In the genomic region with DNA sequence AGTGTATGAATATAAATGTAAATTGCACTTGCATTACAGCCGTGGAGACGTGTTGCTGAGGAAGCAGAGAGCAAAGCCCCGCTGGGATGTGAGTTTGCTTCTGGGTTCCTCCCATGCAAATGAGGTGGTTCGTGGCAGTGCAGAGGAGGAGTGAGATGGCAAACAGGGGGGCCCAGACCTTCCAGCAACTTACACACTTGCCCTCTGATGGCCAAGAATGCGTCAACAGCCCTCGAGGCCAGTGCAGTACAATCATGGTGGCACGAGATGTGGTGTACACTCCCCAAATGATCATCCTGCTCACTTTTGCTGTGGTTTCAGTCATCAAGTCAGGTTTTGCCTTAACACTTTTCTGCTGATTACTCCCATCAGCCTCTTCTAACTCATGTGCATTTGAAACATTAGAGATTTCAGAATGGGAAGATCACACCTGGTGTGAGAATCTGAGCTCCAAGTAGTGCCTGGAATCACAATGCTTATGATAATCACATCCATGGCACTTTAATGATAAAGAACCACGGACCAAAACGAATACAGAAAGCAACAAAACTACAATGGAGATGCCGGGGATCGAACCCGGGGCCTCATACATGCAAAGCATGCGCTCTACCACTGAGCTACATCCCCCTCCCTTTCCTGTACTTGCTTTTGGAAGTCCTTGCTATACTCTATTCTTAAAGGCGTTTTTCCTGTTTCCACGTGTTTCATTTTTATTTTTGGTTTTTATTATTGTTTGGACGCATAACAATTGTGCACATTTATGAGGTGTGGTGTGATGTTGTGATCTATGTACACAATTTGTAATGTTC, we compare ENCODE assay signal across 1 cellular context.
TF ChIP-seq lines count a peak whose summit lies in the region.

No MANE protein-coding gene starts in this region.

TF ChIP-seq in HEK293, 187 proteins besides CTCF, POLR2A, EP300 and RAD21 (continued from another document):
- TF ChIP-seq, protein P1, sequence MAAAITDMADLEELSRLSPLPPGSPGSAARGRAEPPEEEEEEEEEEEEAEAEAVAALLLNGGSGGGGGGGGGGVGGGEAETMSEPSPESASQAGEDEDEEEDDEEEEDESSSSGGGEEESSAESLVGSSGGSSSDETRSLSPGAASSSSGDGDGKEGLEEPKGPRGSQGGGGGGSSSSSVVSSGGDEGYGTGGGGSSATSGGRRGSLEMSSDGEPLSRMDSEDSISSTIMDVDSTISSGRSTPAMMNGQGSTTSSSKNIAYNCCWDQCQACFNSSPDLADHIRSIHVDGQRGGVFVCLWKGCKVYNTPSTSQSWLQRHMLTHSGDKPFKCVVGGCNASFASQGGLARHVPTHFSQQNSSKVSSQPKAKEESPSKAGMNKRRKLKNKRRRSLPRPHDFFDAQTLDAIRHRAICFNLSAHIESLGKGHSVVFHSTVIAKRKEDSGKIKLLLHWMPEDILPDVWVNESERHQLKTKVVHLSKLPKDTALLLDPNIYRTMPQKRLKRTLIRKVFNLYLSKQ (tag by site-specific recombination; IDR thresholded peaks at IDR 0.05; ENCODE audit: borderline replicate concordance), result no peak
- TF ChIP-seq HOXC10 (CRISPR knock-in tag; IDR thresholded peaks at IDR 0.05) (no peak), ZNF324 (tag by site-specific recombination; IDR thresholded peaks at IDR 0.05) (0 out of 2 replicates have a peak, but pooled peaks have one; percentile 55), ZNF664 (tag by site-specific recombination; IDR thresholded peaks at IDR 0.05) (no peak), RBAK (tag by site-specific recombination; IDR thresholded peaks at IDR 0.05) (no peak), ZNF221 (tag by site-specific recombination; IDR thresholded peaks at IDR 0.05; ENCODE audit: borderline replicate concordance) (0 out of 2 replicates have a peak, but pooled peaks have one; percentile 18), ZXDB (tag by site-specific recombination; IDR thresholded peaks at IDR 0.05) (peak; percentile 76), GLIS1 (tag by site-specific recombination; IDR thresholded peaks at IDR 0.05) (no peak), ZNF555 (tag by site-specific recombination; conservative IDR thresholded peaks at IDR 0.05) (no peak), KLF10 (tag by site-specific recombination; IDR thresholded peaks at IDR 0.05) (peak; percentile 55; the same call in 1 of the 2 replicates), ZNF600 (tag by site-specific recombination; IDR thresholded peaks at IDR 0.05) (peak; percentile 27; the same call in 1 of the 2 replicates), BCL11B (tag by site-specific recombination; IDR thresholded peaks at IDR 0.05; ENCODE audit: low read depth) (no peak), ZNF133 (tag by site-specific recombination; IDR thresholded peaks at IDR 0.05) (no peak), ZNF707 (tag by site-specific recombination; IDR thresholded peaks at IDR 0.05) (no peak), ZNF10 (tag by site-specific recombination; IDR thresholded peaks at IDR 0.05) (no peak), ZSCAN30 (tag by site-specific recombination; IDR thresholded peaks at IDR 0.05) (peak; percentile 68), PRDM1 (tag by site-specific recombination; IDR thresholded peaks at IDR 0.05) (no peak), ZBTB17 (tag by site-specific recombination; IDR thresholded peaks at IDR 0.05) (peak; percentile 97), ZNF792 (tag by site-specific recombination; IDR thresholded peaks at IDR 0.05) (no peak), ZNF426 (tag by site-specific recombination; IDR thresholded peaks at IDR 0.05) (peak; percentile 4; the same call in 1 of the 2 replicates), REPIN1 (tag by site-specific recombination; IDR thresholded peaks at IDR 0.05; ENCODE audit: low read depth) (peak; percentile 84; the same call in 1 of the 2 replicates), ZNF311 (tag by site-specific recombination; IDR thresholded peaks at IDR 0.05; ENCODE audit: borderline replicate concordance) (no peak)
- TF ChIP-seq, protein P2, sequence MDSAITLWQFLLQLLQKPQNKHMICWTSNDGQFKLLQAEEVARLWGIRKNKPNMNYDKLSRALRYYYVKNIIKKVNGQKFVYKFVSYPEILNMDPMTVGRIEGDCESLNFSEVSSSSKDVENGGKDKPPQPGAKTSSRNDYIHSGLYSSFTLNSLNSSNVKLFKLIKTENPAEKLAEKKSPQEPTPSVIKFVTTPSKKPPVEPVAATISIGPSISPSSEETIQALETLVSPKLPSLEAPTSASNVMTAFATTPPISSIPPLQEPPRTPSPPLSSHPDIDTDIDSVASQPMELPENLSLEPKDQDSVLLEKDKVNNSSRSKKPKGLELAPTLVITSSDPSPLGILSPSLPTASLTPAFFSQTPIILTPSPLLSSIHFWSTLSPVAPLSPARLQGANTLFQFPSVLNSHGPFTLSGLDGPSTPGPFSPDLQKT (IDR thresholded peaks at IDR 0.05; ENCODE audit: borderline replicate concordance, low read depth, low read length), result no peak
- TF ChIP-seq, protein P3, sequence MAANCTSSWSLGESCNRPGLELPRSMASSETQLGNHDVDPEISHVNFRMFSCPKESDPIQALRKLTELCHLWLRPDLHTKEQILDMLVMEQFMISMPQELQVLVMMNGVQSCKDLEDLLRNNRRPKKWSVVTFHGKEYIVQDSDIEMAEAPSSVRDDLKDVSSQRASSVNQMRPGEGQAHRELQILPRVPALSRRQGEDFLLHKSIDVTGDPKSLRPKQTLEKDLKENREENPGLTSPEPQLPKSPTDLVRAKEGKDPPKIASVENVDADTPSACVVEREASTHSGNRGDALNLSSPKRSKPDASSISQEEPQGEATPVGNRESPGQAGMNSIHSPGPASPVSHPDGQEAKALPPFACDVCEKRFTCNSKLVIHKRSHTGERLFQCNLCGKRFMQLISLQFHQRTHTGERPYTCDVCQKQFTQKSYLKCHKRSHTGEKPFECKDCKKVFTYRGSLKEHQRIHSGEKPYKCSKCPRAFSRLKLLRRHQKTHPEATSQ (tag by site-specific recombination; IDR thresholded peaks at IDR 0.05), result no peak
- TF ChIP-seq, protein P4, sequence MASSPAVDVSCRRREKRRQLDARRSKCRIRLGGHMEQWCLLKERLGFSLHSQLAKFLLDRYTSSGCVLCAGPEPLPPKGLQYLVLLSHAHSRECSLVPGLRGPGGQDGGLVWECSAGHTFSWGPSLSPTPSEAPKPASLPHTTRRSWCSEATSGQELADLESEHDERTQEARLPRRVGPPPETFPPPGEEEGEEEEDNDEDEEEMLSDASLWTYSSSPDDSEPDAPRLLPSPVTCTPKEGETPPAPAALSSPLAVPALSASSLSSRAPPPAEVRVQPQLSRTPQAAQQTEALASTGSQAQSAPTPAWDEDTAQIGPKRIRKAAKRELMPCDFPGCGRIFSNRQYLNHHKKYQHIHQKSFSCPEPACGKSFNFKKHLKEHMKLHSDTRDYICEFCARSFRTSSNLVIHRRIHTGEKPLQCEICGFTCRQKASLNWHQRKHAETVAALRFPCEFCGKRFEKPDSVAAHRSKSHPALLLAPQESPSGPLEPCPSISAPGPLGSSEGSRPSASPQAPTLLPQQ (tag by site-specific recombination; IDR thresholded peaks at IDR 0.05), result peak; percentile 56
- TF ChIP-seq, protein P5, sequence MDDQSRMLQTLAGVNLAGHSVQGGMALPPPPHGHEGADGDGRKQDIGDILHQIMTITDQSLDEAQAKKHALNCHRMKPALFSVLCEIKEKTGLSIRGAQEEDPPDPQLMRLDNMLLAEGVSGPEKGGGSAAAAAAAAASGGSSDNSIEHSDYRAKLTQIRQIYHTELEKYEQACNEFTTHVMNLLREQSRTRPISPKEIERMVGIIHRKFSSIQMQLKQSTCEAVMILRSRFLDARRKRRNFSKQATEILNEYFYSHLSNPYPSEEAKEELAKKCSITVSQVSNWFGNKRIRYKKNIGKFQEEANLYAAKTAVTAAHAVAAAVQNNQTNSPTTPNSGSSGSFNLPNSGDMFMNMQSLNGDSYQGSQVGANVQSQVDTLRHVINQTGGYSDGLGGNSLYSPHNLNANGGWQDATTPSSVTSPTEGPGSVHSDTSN (CRISPR knock-in tag; IDR thresholded peaks at IDR 0.05), result no peak
TF ChIP-seq in HEK293: peak in this region for 59.
